8 cellular contexts compared by ENCODE assay signal in the genomic region with DNA sequence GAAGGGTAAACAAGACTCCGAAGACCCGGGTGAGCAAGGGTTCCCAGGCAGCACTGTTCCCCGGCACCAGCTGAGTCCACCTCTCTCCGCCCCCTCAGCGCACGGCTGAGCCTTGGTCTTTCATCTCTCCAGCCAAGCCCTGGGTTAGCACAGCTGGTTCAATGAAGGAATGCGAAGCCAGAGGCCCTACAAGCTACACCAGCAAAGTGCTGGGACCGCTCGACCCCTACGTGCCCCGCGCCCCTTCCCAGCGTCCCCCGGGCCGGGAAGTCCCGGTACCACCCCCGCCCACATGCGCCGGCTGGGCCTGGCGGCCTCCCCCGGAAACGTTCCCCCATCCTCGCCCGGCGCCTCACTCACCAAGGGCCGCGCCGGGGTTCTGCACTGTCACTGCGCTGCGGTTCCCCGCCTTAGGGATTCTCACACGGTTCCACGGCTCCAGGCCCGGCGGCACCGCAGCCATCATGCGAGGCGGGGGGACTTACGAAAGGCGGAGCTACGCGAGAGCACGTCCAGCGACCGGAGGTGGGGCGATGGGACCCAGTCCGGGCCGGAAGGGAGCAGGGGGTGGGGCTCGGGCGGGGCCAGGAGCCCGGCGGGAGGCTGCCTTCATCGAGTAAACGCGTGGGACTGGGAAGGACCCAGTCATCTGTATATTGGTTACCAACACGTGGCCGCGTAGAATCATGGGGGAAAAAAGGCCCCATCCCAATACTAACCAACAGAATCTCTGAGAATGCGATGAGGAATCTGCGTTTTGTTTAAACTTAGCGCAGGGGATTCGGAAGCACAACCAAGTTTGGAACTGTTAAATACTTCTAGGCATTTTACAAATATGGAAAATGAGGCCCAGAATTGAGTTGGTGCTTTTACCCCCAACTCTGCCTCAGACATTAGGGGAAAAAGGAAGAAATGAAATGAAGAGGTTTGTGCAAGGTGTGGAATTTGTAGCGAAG. TPM values are rescaled to one million over a fixed set of nuclear protein-coding genes. Genes with fewer than 3 reads are reported as not detected.
DNase-seq lines count a peak whose midpoint lies in the region; ATAC-seq, FAIRE-seq and TF ChIP-seq lines count a peak whose summit lies in the region.

No MANE protein-coding gene starts in this region.

- H3K27me3 Mint-ChIP-seq in chondrocyte (ENCODE audit: low read depth): no peaks in the 10 kb centered on the region

- peak; percentile 77 for TF ChIP-seq POLR2A in GM19099 (IDR thresholded peaks at IDR 0.05; ENCODE audit: extremely low read depth, insufficient read length, low read depth)

- ATAC-seq in HG03378 (IDR thresholded peaks at IDR 0.05; ENCODE audit: unreplicated experiment): peak; percentile 81

- peak; percentile 90 to 91 for DNase-seq in AML-193 (lab: John Stamatoyannopoulos, UW)
- DNase-seq in NCI-H446 treated with DMSO at 0.1 percent for 48 hours (lab: John Stamatoyannopoulos, UW): peak; percentile 88
- peak; percentile 71 for DNase-seq in activated CD4-positive, alpha-beta T cell treated with anti-CD3 and anti-CD28 coated beads for 1 hour
- DNase-seq in chondrocyte (ENCODE audit: low spot score): peak; percentile 96
- peak; percentile 97 for DNase-seq in kidney
- peak; percentile 62 to 81 for DNase-seq in stimulated activated CD4-positive, alpha-beta T cell treated with anti-CD3 and anti-CD28 coated beads, Interleukin-15, amount 100 ng/mL, for 1 hour (ENCODE audit: low read depth in 1 of 2, low spot score in 1 of 2)

- H3K36me3 ChIP-seq in kidney (ENCODE audit: control insufficient read depth in 1 of 2, insufficient read depth in 2 of 2, low read length in 2 of 2): peaks cover 0 to 4% of the 10 kb centered on the region in 2 donors

- H3K9ac ChIP-seq in kidney (ENCODE audit: low read length in 2 of 2): peak overlapping the region; percentile 87 to 95

- H3K4me3 Mint-ChIP-seq in chondrocyte (ENCODE audit: unreplicated experiment): peak overlapping the region; percentile 89

- H3K36me3 Mint-ChIP-seq in chondrocyte (ENCODE audit: low read depth): peaks cover 8% of the 10 kb centered on the region

- no peak for TF ChIP-seq CTCF in chondrocyte (IDR thresholded peaks at IDR 0.05)
- TF ChIP-seq CTCF in kidney (IDR thresholded peaks at IDR 0.05; ENCODE audit: borderline replicate concordance, extremely low read depth, insufficient read depth): no peak

- H3K27ac ChIP-seq in kidney (ENCODE audit: low read depth in 2 of 2, low read length in 2 of 2): peak overlapping the region; percentile 93

- H3K4me1 Mint-ChIP-seq in chondrocyte (ENCODE audit: low read depth): peaks cover 31% of the 10 kb centered on the region

- H3K9me3 ChIP-seq in kidney (ENCODE audit: control insufficient read depth in 1 of 2, low read length in 2 of 2): no peaks in the 10 kb centered on the region

- intact Hi-C loops in kidney (cut with DNase I): no loop called here

- H3K9me3 Mint-ChIP-seq in chondrocyte (ENCODE audit: low read depth): no peaks in the 10 kb centered on the region

- H3K4me1 ChIP-seq in kidney (ENCODE audit: control insufficient read depth in 1 of 2, insufficient read depth in 1 of 2, low read depth in 1 of 2, low read length in 2 of 2): peaks cover 9 to 10% of the 10 kb centered on the region in 2 donors

- FAIRE-seq in kidney (lab: Jason Lieb, UNC): no peak

- H3K27ac Mint-ChIP-seq in chondrocyte (ENCODE audit: unreplicated experiment): peak overlapping the region; percentile 95

- peak overlapping the region; percentile 97 for H3K4me3 ChIP-seq in kidney (ENCODE audit: low read length in 2 of 2)

RNA-seq across cellular contexts. Expression of gene GTPBP8, which starts 28.7 kb away (rescaled TPM):
- total RNA-seq in chondrocyte: 14.3 to 15.2 TPM (median 14.4 TPM) in 3 replicates
- 13.7 TPM for total RNA-seq in kidney
- 11.0 TPM for polyA plus RNA-seq in kidney (ENCODE audit: insufficient read depth, low read depth, low replicate concordance)

RNA-seq across cellular contexts. Expression of gene CD200R1, which starts 44.6 kb away (rescaled TPM):
- total RNA-seq in chondrocyte (not detected in 3 replicates), kidney (2.2 TPM)
- polyA plus RNA-seq in kidney (ENCODE audit: insufficient read depth, low read depth, low replicate concordance): 0.13 TPM

Comparison
In these comparisons a context has a peak if more than half of its experiments do, and no peak if none do; other contexts are left out.
1. Peak in every context shown above with its lines: DNase-seq, ATAC-seq, H3K4me3 ChIP-seq and H3K27ac ChIP-seq.